ENCODE assay signal across 1 cellular context in the genomic region with DNA sequence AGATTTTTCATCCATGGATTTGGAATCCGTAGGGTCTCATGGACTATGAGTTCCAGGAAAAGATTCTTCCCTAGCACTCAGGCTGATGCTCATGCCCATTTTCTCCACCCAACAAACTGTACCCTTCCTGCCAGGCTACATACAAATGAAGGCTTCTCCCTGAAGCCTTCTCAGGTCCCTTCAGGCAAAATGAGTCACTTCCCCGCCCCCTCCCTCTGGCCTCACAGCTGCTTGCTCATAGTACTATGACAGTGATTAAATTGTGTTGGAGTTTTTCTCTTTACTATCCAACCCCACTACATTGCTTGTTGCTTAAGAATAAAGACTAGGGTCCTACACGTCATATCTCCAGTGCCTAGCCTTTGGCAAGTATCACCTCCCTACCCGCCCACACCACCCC.
A peak's percentile ranks its signal among the peaks of the same experiment; 100 is the strongest.
TF ChIP-seq lines count a peak whose summit lies in the region.

No MANE protein-coding gene starts in this region.

TF ChIP-seq in K562, 482 proteins besides CTCF, POLR2A, EP300 and RAD21 (continued from another document):
- TF ChIP-seq POU5F1 (IDR thresholded peaks at IDR 0.05; ENCODE audit: borderline replicate concordance, low read depth, low read length, partially characterized antibody) (no peak), JUN (IDR thresholded peaks at IDR 0.05; ENCODE audit: borderline replicate concordance, low read depth, low read length) (peak; percentile 72; the same call in 1 of the 2 replicates), JUN (CRISPR knock-in tag; IDR thresholded peaks at IDR 0.05; ENCODE audit: borderline replicate concordance) (no peak), PTRF (tag; IDR thresholded peaks at IDR 0.05) (no peak), HDAC8 (tag; IDR thresholded peaks at IDR 0.05) (no peak), CCAR2 (IDR thresholded peaks at IDR 0.05; ENCODE audit: low read depth, low read length) (no peak), FOSL1 (tag; conservative IDR thresholded peaks at IDR 0.05) (peak; percentile 81), CEBPG (CRISPR knock-in tag; IDR thresholded peaks at IDR 0.05) (no peak), CEBPG (tag; conservative IDR thresholded peaks at IDR 0.05 in 1 of 2, IDR thresholded peaks at IDR 0.05 in 1 of 2) (no peak; a peak in 1 of 4 replicates), ZNF3 (CRISPR knock-in tag; IDR thresholded peaks at IDR 0.05) (no peak), ZNF699 (CRISPR knock-in tag; IDR thresholded peaks at IDR 0.05; ENCODE audit: insufficient replicate concordance) (no peak), FOXK1 (CRISPR knock-in tag; IDR thresholded peaks at IDR 0.05; ENCODE audit: borderline replicate concordance) (no peak), ZNF436 (CRISPR knock-in tag; IDR thresholded peaks at IDR 0.05) (no peak), SRSF9 (IDR thresholded peaks at IDR 0.05; ENCODE audit: borderline replicate concordance, low read depth, low read length) (no peak), PCBP1 (IDR thresholded peaks at IDR 0.05; ENCODE audit: low read depth, low read length, poor library complexity, severe bottlenecking) (no peak), GATAD2A (IDR thresholded peaks at IDR 0.05) (no peak), RUNX1 (IDR thresholded peaks at IDR 0.05; ENCODE audit: low read depth) (no peak), FOXK2 (conservative IDR thresholded peaks at IDR 0.05 in 1 of 2, IDR thresholded peaks at IDR 0.05 in 1 of 2; ENCODE audit: low read depth in 2 of 2) (no peak), ZNF263 (CRISPR knock-in tag; IDR thresholded peaks at IDR 0.05; ENCODE audit: borderline replicate concordance) (no peak), CEBPB (tag; IDR thresholded peaks at IDR 0.05) (no peak), LARP7 (IDR thresholded peaks at IDR 0.05) (no peak), MIER1 (IDR thresholded peaks at IDR 0.05; ENCODE audit: low read depth) (no peak), NEUROD1 (IDR thresholded peaks at IDR 0.05; ENCODE audit: borderline replicate concordance, low read depth, low read length, partially characterized antibody) (no peak)
- TF ChIP-seq, protein P1, sequence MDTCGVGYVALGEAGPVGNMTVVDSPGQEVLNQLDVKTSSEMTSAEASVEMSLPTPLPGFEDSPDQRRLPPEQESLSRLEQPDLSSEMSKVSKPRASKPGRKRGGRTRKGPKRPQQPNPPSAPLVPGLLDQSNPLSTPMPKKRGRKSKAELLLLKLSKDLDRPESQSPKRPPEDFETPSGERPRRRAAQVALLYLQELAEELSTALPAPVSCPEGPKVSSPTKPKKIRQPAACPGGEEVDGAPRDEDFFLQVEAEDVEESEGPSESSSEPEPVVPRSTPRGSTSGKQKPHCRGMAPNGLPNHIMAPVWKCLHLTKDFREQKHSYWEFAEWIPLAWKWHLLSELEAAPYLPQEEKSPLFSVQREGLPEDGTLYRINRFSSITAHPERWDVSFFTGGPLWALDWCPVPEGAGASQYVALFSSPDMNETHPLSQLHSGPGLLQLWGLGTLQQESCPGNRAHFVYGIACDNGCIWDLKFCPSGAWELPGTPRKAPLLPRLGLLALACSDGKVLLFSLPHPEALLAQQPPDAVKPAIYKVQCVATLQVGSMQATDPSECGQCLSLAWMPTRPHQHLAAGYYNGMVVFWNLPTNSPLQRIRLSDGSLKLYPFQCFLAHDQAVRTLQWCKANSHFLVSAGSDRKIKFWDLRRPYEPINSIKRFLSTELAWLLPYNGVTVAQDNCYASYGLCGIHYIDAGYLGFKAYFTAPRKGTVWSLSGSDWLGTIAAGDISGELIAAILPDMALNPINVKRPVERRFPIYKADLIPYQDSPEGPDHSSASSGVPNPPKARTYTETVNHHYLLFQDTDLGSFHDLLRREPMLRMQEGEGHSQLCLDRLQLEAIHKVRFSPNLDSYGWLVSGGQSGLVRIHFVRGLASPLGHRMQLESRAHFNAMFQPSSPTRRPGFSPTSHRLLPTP (IDR thresholded peaks at IDR 0.05; ENCODE audit: borderline replicate concordance, extremely low read depth, insufficient read length): no peak
- TF ChIP-seq, protein P2, sequence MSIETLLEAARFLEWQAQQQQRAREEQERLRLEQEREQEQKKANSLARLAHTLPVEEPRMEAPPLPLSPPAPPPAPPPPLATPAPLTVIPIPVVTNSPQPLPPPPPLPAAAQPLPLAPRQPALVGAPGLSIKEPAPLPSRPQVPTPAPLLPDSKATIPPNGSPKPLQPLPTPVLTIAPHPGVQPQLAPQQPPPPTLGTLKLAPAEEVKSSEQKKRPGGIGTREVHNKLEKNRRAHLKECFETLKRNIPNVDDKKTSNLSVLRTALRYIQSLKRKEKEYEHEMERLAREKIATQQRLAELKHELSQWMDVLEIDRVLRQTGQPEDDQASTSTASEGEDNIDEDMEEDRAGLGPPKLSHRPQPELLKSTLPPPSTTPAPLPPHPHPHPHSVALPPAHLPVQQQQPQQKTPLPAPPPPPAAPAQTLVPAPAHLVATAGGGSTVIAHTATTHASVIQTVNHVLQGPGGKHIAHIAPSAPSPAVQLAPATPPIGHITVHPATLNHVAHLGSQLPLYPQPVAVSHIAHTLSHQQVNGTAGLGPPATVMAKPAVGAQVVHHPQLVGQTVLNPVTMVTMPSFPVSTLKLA (conservative IDR thresholded peaks at IDR 0.05): no peak
- TF ChIP-seq, protein P3, sequence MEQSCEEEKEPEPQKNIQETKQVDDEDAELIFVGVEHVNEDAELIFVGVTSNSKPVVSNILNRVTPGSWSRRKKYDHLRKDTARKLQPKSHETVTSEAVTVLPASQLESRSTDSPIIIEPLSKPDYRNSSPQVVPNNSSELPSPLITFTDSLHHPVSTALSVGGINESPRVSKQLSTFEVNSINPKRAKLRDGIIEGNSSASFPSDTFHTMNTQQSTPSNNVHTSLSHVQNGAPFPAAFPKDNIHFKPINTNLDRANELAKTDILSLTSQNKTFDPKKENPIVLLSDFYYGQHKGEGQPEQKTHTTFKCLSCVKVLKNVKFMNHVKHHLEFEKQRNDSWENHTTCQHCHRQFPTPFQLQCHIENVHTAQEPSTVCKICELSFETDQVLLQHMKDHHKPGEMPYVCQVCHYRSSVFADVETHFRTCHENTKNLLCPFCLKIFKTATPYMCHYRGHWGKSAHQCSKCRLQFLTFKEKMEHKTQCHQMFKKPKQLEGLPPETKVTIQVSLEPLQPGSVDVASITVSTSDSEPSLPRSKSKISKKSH (CRISPR knock-in tag; IDR thresholded peaks at IDR 0.05): no peak
- TF ChIP-seq, protein P4, sequence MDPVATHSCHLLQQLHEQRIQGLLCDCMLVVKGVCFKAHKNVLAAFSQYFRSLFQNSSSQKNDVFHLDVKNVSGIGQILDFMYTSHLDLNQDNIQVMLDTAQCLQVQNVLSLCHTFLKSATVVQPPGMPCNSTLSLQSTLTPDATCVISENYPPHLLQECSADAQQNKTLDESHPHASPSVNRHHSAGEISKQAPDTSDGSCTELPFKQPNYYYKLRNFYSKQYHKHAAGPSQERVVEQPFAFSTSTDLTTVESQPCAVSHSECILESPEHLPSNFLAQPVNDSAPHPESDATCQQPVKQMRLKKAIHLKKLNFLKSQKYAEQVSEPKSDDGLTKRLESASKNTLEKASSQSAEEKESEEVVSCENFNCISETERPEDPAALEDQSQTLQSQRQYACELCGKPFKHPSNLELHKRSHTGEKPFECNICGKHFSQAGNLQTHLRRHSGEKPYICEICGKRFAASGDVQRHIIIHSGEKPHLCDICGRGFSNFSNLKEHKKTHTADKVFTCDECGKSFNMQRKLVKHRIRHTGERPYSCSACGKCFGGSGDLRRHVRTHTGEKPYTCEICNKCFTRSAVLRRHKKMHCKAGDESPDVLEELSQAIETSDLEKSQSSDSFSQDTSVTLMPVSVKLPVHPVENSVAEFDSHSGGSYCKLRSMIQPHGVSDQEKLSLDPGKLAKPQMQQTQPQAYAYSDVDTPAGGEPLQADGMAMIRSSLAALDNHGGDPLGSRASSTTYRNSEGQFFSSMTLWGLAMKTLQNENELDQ (CRISPR knock-in tag; IDR thresholded peaks at IDR 0.05; ENCODE audit: borderline replicate concordance): no peak
- TF ChIP-seq, protein P5, sequence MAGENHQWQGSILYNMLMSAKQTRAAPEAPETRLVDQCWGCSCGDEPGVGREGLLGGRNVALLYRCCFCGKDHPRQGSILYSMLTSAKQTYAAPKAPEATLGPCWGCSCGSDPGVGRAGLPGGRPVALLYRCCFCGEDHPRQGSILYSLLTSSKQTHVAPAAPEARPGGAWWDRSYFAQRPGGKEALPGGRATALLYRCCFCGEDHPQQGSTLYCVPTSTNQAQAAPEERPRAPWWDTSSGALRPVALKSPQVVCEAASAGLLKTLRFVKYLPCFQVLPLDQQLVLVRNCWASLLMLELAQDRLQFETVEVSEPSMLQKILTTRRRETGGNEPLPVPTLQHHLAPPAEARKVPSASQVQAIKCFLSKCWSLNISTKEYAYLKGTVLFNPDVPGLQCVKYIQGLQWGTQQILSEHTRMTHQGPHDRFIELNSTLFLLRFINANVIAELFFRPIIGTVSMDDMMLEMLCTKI (IDR thresholded peaks at IDR 0.05; ENCODE audit: partially characterized antibody): no peak
- TF ChIP-seq, protein P6, sequence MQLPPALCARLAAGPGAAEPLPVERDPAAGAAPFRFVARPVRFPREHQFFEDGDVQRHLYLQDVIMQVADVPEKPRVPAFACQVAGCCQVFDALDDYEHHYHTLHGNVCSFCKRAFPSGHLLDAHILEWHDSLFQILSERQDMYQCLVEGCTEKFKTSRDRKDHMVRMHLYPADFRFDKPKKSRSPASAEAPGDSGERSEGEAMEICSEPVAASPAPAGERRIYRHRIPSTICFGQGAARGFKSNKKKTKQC (CRISPR knock-in tag; IDR thresholded peaks at IDR 0.05): no peak
- TF ChIP-seq, protein P7, sequence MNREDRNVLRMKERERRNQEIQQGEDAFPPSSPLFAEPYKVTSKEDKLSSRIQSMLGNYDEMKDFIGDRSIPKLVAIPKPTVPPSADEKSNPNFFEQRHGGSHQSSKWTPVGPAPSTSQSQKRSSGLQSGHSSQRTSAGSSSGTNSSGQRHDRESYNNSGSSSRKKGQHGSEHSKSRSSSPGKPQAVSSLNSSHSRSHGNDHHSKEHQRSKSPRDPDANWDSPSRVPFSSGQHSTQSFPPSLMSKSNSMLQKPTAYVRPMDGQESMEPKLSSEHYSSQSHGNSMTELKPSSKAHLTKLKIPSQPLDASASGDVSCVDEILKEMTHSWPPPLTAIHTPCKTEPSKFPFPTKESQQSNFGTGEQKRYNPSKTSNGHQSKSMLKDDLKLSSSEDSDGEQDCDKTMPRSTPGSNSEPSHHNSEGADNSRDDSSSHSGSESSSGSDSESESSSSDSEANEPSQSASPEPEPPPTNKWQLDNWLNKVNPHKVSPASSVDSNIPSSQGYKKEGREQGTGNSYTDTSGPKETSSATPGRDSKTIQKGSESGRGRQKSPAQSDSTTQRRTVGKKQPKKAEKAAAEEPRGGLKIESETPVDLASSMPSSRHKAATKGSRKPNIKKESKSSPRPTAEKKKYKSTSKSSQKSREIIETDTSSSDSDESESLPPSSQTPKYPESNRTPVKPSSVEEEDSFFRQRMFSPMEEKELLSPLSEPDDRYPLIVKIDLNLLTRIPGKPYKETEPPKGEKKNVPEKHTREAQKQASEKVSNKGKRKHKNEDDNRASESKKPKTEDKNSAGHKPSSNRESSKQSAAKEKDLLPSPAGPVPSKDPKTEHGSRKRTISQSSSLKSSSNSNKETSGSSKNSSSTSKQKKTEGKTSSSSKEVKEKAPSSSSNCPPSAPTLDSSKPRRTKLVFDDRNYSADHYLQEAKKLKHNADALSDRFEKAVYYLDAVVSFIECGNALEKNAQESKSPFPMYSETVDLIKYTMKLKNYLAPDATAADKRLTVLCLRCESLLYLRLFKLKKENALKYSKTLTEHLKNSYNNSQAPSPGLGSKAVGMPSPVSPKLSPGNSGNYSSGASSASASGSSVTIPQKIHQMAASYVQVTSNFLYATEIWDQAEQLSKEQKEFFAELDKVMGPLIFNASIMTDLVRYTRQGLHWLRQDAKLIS (CRISPR knock-in tag; IDR thresholded peaks at IDR 0.05): no peak
- TF ChIP-seq, protein P8, sequence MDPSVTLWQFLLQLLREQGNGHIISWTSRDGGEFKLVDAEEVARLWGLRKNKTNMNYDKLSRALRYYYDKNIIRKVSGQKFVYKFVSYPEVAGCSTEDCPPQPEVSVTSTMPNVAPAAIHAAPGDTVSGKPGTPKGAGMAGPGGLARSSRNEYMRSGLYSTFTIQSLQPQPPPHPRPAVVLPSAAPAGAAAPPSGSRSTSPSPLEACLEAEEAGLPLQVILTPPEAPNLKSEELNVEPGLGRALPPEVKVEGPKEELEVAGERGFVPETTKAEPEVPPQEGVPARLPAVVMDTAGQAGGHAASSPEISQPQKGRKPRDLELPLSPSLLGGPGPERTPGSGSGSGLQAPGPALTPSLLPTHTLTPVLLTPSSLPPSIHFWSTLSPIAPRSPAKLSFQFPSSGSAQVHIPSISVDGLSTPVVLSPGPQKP (CRISPR knock-in tag; IDR thresholded peaks at IDR 0.05): no peak
- TF ChIP-seq, protein P9, sequence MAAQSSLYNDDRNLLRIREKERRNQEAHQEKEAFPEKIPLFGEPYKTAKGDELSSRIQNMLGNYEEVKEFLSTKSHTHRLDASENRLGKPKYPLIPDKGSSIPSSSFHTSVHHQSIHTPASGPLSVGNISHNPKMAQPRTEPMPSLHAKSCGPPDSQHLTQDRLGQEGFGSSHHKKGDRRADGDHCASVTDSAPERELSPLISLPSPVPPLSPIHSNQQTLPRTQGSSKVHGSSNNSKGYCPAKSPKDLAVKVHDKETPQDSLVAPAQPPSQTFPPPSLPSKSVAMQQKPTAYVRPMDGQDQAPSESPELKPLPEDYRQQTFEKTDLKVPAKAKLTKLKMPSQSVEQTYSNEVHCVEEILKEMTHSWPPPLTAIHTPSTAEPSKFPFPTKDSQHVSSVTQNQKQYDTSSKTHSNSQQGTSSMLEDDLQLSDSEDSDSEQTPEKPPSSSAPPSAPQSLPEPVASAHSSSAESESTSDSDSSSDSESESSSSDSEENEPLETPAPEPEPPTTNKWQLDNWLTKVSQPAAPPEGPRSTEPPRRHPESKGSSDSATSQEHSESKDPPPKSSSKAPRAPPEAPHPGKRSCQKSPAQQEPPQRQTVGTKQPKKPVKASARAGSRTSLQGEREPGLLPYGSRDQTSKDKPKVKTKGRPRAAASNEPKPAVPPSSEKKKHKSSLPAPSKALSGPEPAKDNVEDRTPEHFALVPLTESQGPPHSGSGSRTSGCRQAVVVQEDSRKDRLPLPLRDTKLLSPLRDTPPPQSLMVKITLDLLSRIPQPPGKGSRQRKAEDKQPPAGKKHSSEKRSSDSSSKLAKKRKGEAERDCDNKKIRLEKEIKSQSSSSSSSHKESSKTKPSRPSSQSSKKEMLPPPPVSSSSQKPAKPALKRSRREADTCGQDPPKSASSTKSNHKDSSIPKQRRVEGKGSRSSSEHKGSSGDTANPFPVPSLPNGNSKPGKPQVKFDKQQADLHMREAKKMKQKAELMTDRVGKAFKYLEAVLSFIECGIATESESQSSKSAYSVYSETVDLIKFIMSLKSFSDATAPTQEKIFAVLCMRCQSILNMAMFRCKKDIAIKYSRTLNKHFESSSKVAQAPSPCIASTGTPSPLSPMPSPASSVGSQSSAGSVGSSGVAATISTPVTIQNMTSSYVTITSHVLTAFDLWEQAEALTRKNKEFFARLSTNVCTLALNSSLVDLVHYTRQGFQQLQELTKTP (IDR thresholded peaks at IDR 0.05; ENCODE audit: low read depth in 1 of 2, partially characterized antibody in 2 of 2): no peak
- TF ChIP-seq, protein P10, sequence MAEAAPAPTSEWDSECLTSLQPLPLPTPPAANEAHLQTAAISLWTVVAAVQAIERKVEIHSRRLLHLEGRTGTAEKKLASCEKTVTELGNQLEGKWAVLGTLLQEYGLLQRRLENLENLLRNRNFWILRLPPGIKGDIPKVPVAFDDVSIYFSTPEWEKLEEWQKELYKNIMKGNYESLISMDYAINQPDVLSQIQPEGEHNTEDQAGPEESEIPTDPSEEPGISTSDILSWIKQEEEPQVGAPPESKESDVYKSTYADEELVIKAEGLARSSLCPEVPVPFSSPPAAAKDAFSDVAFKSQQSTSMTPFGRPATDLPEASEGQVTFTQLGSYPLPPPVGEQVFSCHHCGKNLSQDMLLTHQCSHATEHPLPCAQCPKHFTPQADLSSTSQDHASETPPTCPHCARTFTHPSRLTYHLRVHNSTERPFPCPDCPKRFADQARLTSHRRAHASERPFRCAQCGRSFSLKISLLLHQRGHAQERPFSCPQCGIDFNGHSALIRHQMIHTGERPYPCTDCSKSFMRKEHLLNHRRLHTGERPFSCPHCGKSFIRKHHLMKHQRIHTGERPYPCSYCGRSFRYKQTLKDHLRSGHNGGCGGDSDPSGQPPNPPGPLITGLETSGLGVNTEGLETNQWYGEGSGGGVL (CRISPR knock-in tag; IDR thresholded peaks at IDR 0.05): no peak
